2 cellular contexts compared by ENCODE assay signal in genomic region chr9:99213197-99213596, GRCh38.
TF ChIP-seq lines count a peak whose summit lies in the region.

No MANE protein-coding gene starts in this region.

TF ChIP-seq in H1, 55 proteins besides CTCF, POLR2A, EP300 and RAD21:
- TF ChIP-seq SIX5 (IDR thresholded peaks at IDR 0.05; ENCODE audit: low read depth, low read length) (no peak), EGR1 (IDR thresholded peaks at IDR 0.05; ENCODE audit: borderline replicate concordance, low read depth, low read length) (no peak), RFX5 (IDR thresholded peaks at IDR 0.05; ENCODE audit: borderline replicate concordance, low read depth, low read length) (no peak), JUN (IDR thresholded peaks at IDR 0.05; ENCODE audit: low read depth, low read length) (no peak), KDM4A (IDR thresholded peaks at IDR 0.05; ENCODE audit: low read depth, low read length, severe bottlenecking) (no peak), CBX5 (IDR thresholded peaks at IDR 0.05; ENCODE audit: low read depth, low read length) (no peak), KDM1A (IDR thresholded peaks at IDR 0.05; ENCODE audit: borderline replicate concordance, low read length) (no peak), SP1 (IDR thresholded peaks at IDR 0.05; ENCODE audit: low read depth, low read length) (no peak), BRCA1 (IDR thresholded peaks at IDR 0.05; ENCODE audit: low read depth, low read length) (no peak), EZH2 (IDR thresholded peaks at IDR 0.05; ENCODE audit: low read depth, low read length, severe bottlenecking) (no peak), CHD7 (IDR thresholded peaks at IDR 0.05; ENCODE audit: insufficient replicate concordance, low read length) (no peak), SRF (IDR thresholded peaks at IDR 0.05; ENCODE audit: low read depth, low read length) (no peak), ATF2 (IDR thresholded peaks at IDR 0.05; ENCODE audit: low read length) (no peak)
- TF ChIP-seq, protein P1, sequence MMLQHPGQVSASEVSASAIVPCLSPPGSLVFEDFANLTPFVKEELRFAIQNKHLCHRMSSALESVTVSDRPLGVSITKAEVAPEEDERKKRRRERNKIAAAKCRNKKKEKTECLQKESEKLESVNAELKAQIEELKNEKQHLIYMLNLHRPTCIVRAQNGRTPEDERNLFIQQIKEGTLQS (IDR thresholded peaks at IDR 0.05; ENCODE audit: insufficient read depth, low read depth, low read length), result no peak
TF ChIP-seq in H1: peak in this region for 0.

TF ChIP-seq in SK-N-SH, 30 proteins besides CTCF, POLR2A, EP300 and RAD21:
- TF ChIP-seq RCOR1 (IDR thresholded peaks at IDR 0.05; ENCODE audit: low read length), result no peak
- TF ChIP-seq SIN3A (IDR thresholded peaks at IDR 0.05; ENCODE audit: borderline replicate concordance, low read depth, low read length), result no peak
- TF ChIP-seq PBX3 (IDR thresholded peaks at IDR 0.05), result no peak
- TF ChIP-seq, protein P2, sequence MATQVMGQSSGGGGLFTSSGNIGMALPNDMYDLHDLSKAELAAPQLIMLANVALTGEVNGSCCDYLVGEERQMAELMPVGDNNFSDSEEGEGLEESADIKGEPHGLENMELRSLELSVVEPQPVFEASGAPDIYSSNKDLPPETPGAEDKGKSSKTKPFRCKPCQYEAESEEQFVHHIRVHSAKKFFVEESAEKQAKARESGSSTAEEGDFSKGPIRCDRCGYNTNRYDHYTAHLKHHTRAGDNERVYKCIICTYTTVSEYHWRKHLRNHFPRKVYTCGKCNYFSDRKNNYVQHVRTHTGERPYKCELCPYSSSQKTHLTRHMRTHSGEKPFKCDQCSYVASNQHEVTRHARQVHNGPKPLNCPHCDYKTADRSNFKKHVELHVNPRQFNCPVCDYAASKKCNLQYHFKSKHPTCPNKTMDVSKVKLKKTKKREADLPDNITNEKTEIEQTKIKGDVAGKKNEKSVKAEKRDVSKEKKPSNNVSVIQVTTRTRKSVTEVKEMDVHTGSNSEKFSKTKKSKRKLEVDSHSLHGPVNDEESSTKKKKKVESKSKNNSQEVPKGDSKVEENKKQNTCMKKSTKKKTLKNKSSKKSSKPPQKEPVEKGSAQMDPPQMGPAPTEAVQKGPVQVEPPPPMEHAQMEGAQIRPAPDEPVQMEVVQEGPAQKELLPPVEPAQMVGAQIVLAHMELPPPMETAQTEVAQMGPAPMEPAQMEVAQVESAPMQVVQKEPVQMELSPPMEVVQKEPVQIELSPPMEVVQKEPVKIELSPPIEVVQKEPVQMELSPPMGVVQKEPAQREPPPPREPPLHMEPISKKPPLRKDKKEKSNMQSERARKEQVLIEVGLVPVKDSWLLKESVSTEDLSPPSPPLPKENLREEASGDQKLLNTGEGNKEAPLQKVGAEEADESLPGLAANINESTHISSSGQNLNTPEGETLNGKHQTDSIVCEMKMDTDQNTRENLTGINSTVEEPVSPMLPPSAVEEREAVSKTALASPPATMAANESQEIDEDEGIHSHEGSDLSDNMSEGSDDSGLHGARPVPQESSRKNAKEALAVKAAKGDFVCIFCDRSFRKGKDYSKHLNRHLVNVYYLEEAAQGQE (IDR thresholded peaks at IDR 0.05; ENCODE audit: low read depth, low read length), result no peak
- TF ChIP-seq MAX (IDR thresholded peaks at IDR 0.05; ENCODE audit: low read depth), result no peak
- TF ChIP-seq ELF1 (IDR thresholded peaks at IDR 0.05), result no peak
- TF ChIP-seq IRF3 (IDR thresholded peaks at IDR 0.05; ENCODE audit: low read depth, low read length), result no peak
- TF ChIP-seq MEF2A (IDR thresholded peaks at IDR 0.05; ENCODE audit: borderline replicate concordance, low read depth), result no peak
- TF ChIP-seq EZH2phosphoT487 (IDR thresholded peaks at IDR 0.05; ENCODE audit: borderline replicate concordance, low read depth), result no peak
- no peak for TF ChIP-seq MXI1 (IDR thresholded peaks at IDR 0.05; ENCODE audit: low read depth, low read length)
